8 cellular contexts compared by ENCODE assay signal in genomic region chr20:23161968-23162696, GRCh38.
DNase-seq lines count a peak whose midpoint lies in the region; ATAC-seq, FAIRE-seq and TF ChIP-seq lines count a peak whose summit lies in the region.

No MANE protein-coding gene starts in this region.

- H3K9ac ChIP-seq in endothelial cell of umbilical vein (replicated peaks; ENCODE audit: extremely low read depth, insufficient read depth, low read length) = no peak overlapping the region
- H3K9ac ChIP-seq in smooth muscle cell (ENCODE audit: low read depth) = no peak overlapping the region

- CTCF ChIA-PET in endothelial cell of umbilical vein (lab: Charles Lee) = interaction anchor here (9.7 kb wide), 1 partner anchor 17 kb away, joined by 38 read pairs; no protein-coding TSS in a partner anchor

- BruUV-seq in endothelial cell of umbilical vein (replicated peaks; lab: Mats Ljungman, UMichigan) = no TSS peak

- peak overlapping the region; percentile 49 for H3K27ac ChIP-seq in endothelial cell of umbilical vein (ENCODE audit: insufficient read depth, low read depth, low read length)
- H3K27ac ChIP-seq in smooth muscle cell (ENCODE audit: low read depth) = no peak overlapping the region

- H3K4me2 ChIP-seq in endothelial cell of umbilical vein (ENCODE audit: insufficient read depth, low read length) (no peak overlapping the region), smooth muscle cell (no peak overlapping the region)

- no peak for ATAC-seq in HG03520 (IDR thresholded peaks at IDR 0.05; ENCODE audit: unreplicated experiment)

- no peak for TF ChIP-seq POLR2A in endothelial cell of umbilical vein (IDR thresholded peaks at IDR 0.05; ENCODE audit: low read depth, low read length)

- no peaks in the 10 kb centered on the region for H3K9me1 ChIP-seq in endothelial cell of umbilical vein (replicated peaks; ENCODE audit: control insufficient read depth, extremely low read depth, insufficient read depth, low read length)

- DNase-seq in DMS79 (lab: John Stamatoyannopoulos, UW) (peak; percentile 71), NCI-H2171 treated with DMSO at 0.1 percent for 48 hours (lab: John Stamatoyannopoulos, UW) (peak; percentile 73), endothelial cell of umbilical vein (ENCODE audit: low read depth, low spot score) (peak; percentile 58), non-pigmented ciliary epithelial cell (ENCODE audit: low read depth) (peak; percentile 70), smooth muscle cell (lab: John Stamatoyannopoulos, UW; ENCODE audit: unreplicated experiment) (no peak), HCEC 1CT (no peak)
- DNase-seq in activated naive CD4-positive, alpha-beta T cell treated with anti-CD3 and anti-CD28 coated beads, Interleukin-2, amount 50 U/mL, for 16 hours = no peak

- H4K20me1 ChIP-seq in endothelial cell of umbilical vein (replicated peaks; ENCODE audit: control insufficient read depth, extremely low read depth, insufficient read depth, low read length) (no peaks in the 10 kb centered on the region), smooth muscle cell (ENCODE audit: low read depth) (no peaks in the 10 kb centered on the region)

- no peak overlapping the region for H2AFZ ChIP-seq in endothelial cell of umbilical vein (ENCODE audit: low read depth, low read length)
- no peak overlapping the region for H2AFZ ChIP-seq in smooth muscle cell (ENCODE audit: low read depth)

- FAIRE-seq in endothelial cell of umbilical vein (lab: Jason Lieb, UNC) = no peak

- H3K9me3 ChIP-seq in endothelial cell of umbilical vein (replicated peaks; ENCODE audit: control insufficient read depth, insufficient read depth, low read length) (no peaks in the 10 kb centered on the region), smooth muscle cell (replicated peaks; ENCODE audit: low read depth) (no peaks in the 10 kb centered on the region)

- no peak overlapping the region for H3K4me3 ChIP-seq in endothelial cell of umbilical vein (replicated peaks in 1 of 3; ENCODE audit: insufficient read depth in 1 of 3, low read depth in 1 of 3, low read length in 3 of 3)
- H3K4me3 ChIP-seq in smooth muscle cell = no peak overlapping the region

- no peaks in the 10 kb centered on the region for H3F3A ChIP-seq in smooth muscle cell (ENCODE audit: low read depth)

- TF ChIP-seq CTCF in endothelial cell of umbilical vein (IDR thresholded peaks at IDR 0.05; ENCODE audit: extremely low read depth in 1 of 2, insufficient read depth in 1 of 2, low read depth in 1 of 2, low read length in 2 of 2) (no peak), smooth muscle cell (IDR thresholded peaks at IDR 0.05; ENCODE audit: borderline replicate concordance, insufficient read depth, poor library complexity, severe bottlenecking) (no peak)

- H3K79me2 ChIP-seq in endothelial cell of umbilical vein (ENCODE audit: control insufficient read depth, insufficient read depth, low read length) = no peaks in the 10 kb centered on the region
- H3K79me2 ChIP-seq in smooth muscle cell (ENCODE audit: low read depth) = no peaks in the 10 kb centered on the region

- intact Hi-C loops in endothelial cell of umbilical vein (cut with micrococcal nuclease) = no loop called here

- dilution Hi-C loops in endothelial cell of umbilical vein (cut with MboI; ENCODE audit: extremely low pct_ligation_motif_present, low sequenced_read_pairs) = no loop called here

- H3K27me3 ChIP-seq in endothelial cell of umbilical vein (ENCODE audit: control insufficient read depth in 2 of 2, insufficient read depth in 2 of 2, low read length in 2 of 2) = no peaks in the 10 kb centered on the region
- no peaks in the 10 kb centered on the region for H3K27me3 ChIP-seq in smooth muscle cell (ENCODE audit: low read depth)

- no peaks in the 10 kb centered on the region for H3K36me3 ChIP-seq in endothelial cell of umbilical vein (ENCODE audit: control insufficient read depth in 2 of 2, extremely low read depth in 1 of 2, insufficient read depth in 2 of 2, low read length in 2 of 2)
- no peaks in the 10 kb centered on the region for H3K36me3 ChIP-seq in smooth muscle cell (ENCODE audit: low read depth)

- WGBS in smooth muscle cell (ENCODE audit: low lambda C conversion rate) = 96% methylated on average over 12 of the region's 12 CpGs

- POLR2A ChIA-PET in endothelial cell of umbilical vein (lab: Charles Lee) = no interaction called here

- H3K4me1 ChIP-seq in endothelial cell of umbilical vein (ENCODE audit: control insufficient read depth, extremely low read depth, insufficient read depth, low read length) = peaks cover 35% of the 10 kb centered on the region
- peaks cover 12% of the 10 kb centered on the region for H3K4me1 ChIP-seq in smooth muscle cell (ENCODE audit: low read depth)

TF ChIP-seq in endothelial cell of umbilical vein, 7 proteins besides CTCF, POLR2A, EP300 and RAD21:
- TF ChIP-seq MAX (IDR thresholded peaks at IDR 0.05; ENCODE audit: insufficient read depth, insufficient read length) (peak; percentile 82), EZH2 (IDR thresholded peaks at IDR 0.05; ENCODE audit: borderline replicate concordance, low read depth, low read length, severe bottlenecking) (no peak), GATA2 (IDR thresholded peaks at IDR 0.05; ENCODE audit: insufficient read depth, insufficient read length, low read depth, low read length) (no peak), MYC (IDR thresholded peaks at IDR 0.05; ENCODE audit: low read depth, low read length) (peak; percentile 53), POLR2AphosphoS5 (IDR thresholded peaks at IDR 0.05; ENCODE audit: insufficient read depth, low read depth, low read length) (peak; percentile 42), FOS (IDR thresholded peaks at IDR 0.05; ENCODE audit: borderline replicate concordance, insufficient read depth, low read length) (peak; percentile 18)

Comparison
In these comparisons a context has a peak if more than half of its experiments do, and no peak if none do; other contexts are left out.
1. DNase-seq: peak in DMS79 (single experiment), NCI-H2171 treated with DMSO at 0.1 percent for 48 hours (single experiment), endothelial cell of umbilical vein (single experiment) and non-pigmented ciliary epithelial cell (single experiment); none in smooth muscle cell (single experiment), activated naive CD4-positive, alpha-beta T cell treated with anti-CD3 and anti-CD28 coated beads, Interleukin-2, amount 50 U/mL, for 16 hours (single experiment) and HCEC 1CT (single experiment).